Comparison of ENCODE assay signal across 7 cellular contexts in the genomic region with DNA sequence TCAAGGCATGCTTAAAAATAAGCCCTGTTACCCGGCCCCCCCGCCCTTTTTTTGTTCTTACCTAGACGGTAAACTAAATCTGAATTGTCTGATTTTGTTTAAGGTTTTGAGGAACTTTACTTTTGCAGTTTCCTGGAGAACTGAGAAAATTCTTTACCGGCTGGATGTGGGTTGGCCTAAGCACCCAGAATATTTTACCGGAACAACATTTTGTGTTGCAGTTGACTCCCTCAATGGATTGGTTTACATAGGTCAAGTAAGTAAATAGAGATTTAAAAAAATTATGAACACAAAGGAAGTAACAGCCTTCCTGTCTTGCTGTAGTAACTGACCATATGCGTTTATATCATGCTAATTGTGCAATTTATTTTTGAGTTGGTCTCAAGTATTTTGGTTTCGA. TPM values are rescaled to one million over a fixed set of nuclear protein-coding genes. Genes with fewer than 3 reads are reported as not detected.
DNase-seq lines count a peak whose midpoint lies in the region; ATAC-seq and TF ChIP-seq lines count a peak whose summit lies in the region.

No MANE protein-coding gene starts in this region.

- H3K27ac ChIP-seq in HCT116 (ENCODE audit: low read depth, low read length): no peak overlapping the region
- H3K27ac ChIP-seq in SJSA1: no peak overlapping the region
- H3K27ac ChIP-seq in skin epidermis: peak overlapping the region in 20 of 21 experiments; percentile 75 to 98 (median 88)

- no peak for ATAC-seq in HCT116
- ATAC-seq in omental fat pad (ENCODE audit: low FRiP score): no peak
- ATAC-seq in HG02885 (IDR thresholded peaks at IDR 0.05; ENCODE audit: poor library complexity, unreplicated experiment): no peak

- no peaks in the 10 kb centered on the region for H3K36me3 ChIP-seq in HCT116 (ENCODE audit: control insufficient read depth in 1 of 2, insufficient read depth in 2 of 2, low read length in 2 of 2)
- no peaks in the 10 kb centered on the region for H3K36me3 ChIP-seq in SJSA1

- intact Hi-C loops in HCT116 (cut with micrococcal nuclease): no loop called here

- CTCF ChIA-PET in HCT116 (lab: Charles Lee): no interaction called here

- no peaks in the 10 kb centered on the region for H3K9me3 ChIP-seq in HCT116 (ENCODE audit: control insufficient read depth in 1 of 2, insufficient read depth in 1 of 2, low read depth in 1 of 2, low read length in 2 of 2)
- H3K9me3 ChIP-seq in SJSA1 (replicated peaks): no peaks in the 10 kb centered on the region

- POLR2A ChIA-PET in HCT116 (lab: Charles Lee): no interaction called here

- no peaks in the 10 kb centered on the region for H4K20me1 ChIP-seq in HCT116 (ENCODE audit: insufficient read depth)

- TF ChIP-seq RAD21 in HCT116 (IDR thresholded peaks at IDR 0.05; ENCODE audit: low read depth): no peak

- H3K27me3 ChIP-seq in HCT116 (ENCODE audit: insufficient read depth, low read length) (no peaks in the 10 kb centered on the region), SJSA1 (replicated peaks) (no peaks in the 10 kb centered on the region)

- peak overlapping the region; percentile 73 for H3K9ac ChIP-seq in HCT116 (ENCODE audit: low read length)

- TF ChIP-seq CTCF in HCT116 (IDR thresholded peaks at IDR 0.05 in 2 of 3, conservative IDR thresholded peaks at IDR 0.05 in 1 of 3; ENCODE audit: borderline replicate concordance in 1 of 3, insufficient read depth in 1 of 3, low read depth in 2 of 3, low read length in 2 of 3) (no peak), fibroblast of mammary gland (conservative IDR thresholded peaks at IDR 0.05; ENCODE audit: control insufficient read depth, insufficient read depth, low read depth, low read length) (no peak), omental fat pad (IDR thresholded peaks at IDR 0.05) (no peak)

- RAD21 ChIA-PET in HCT116 (lab: Charles Lee; ENCODE audit: low non-redundant PET in 1 of 2, low total read pairs in 2 of 2, uncharacterized antibody in 2 of 2, unreplicated experiment in 2 of 2): no interaction called here

- H3K4me1 ChIP-seq in HCT116 (ENCODE audit: control insufficient read depth in 1 of 2, insufficient read depth in 2 of 2, low read length in 2 of 2): peaks cover 0 to 26% of the 10 kb centered on the region in 2 experiments; a peak in 3 of 4 replicates
- H3K4me1 ChIP-seq in SJSA1 (replicated peaks): peaks cover 7% of the 10 kb centered on the region; the same call in 1 of the 2 replicates

- peak overlapping the region; percentile 89 to 90 for H3K4me3 ChIP-seq in HCT116 (replicated peaks in 1 of 2; ENCODE audit: low read depth in 1 of 2, low read length in 2 of 2)
- peak overlapping the region; percentile 81 for H3K4me3 ChIP-seq in SJSA1
- peak overlapping the region; percentile 98 for H3K4me3 ChIP-seq in fibroblast of mammary gland (ENCODE audit: control insufficient read depth, low read depth, low read length)
- peak overlapping the region; percentile 53 to 98 (median 92) for H3K4me3 ChIP-seq in skin epidermis

- H2AFZ ChIP-seq in HCT116 (ENCODE audit: low read depth, low read length, poor library complexity, severe bottlenecking): no peak overlapping the region

- H3K79me2 ChIP-seq in HCT116 (ENCODE audit: insufficient read depth, low read length): peaks cover 40% of the 10 kb centered on the region

- no peak for TF ChIP-seq POLR2A in HCT116 (IDR thresholded peaks at IDR 0.05; ENCODE audit: borderline replicate concordance, extremely low read depth, insufficient read depth, insufficient read length)

- H3K4me2 ChIP-seq in HCT116 (ENCODE audit: low read length): peak overlapping the region; percentile 99

- no peaks in the 10 kb centered on the region for H3K9me2 ChIP-seq in HCT116 (ENCODE audit: insufficient read depth)

- DNase-seq in HCT116 (ENCODE audit: low read depth, low spot score) (no peak), SJSA1 (ENCODE audit: low read depth in 1 of 2, low spot score in 2 of 2) (no peak), fibroblast of mammary gland (ENCODE audit: low read depth) (no peak), germinal center (ENCODE audit: low spot score) (no peak), omental fat pad (ENCODE audit: low spot score) (no peak)

- BruUV-seq in HCT116 (replicated peaks; lab: Mats Ljungman, UMichigan): no TSS peak

TF ChIP-seq in HCT116, 20 proteins besides CTCF, POLR2A, EP300 and RAD21 (continues in another document):
- TF ChIP-seq SRF (IDR thresholded peaks at IDR 0.05; ENCODE audit: low read depth) (no peak), ZFX (IDR thresholded peaks at IDR 0.05) (no peak), YY1 (IDR thresholded peaks at IDR 0.05; ENCODE audit: extremely low read depth, insufficient replicate concordance, low read depth, low read length) (no peak), POLR2AphosphoS5 (IDR thresholded peaks at IDR 0.05; ENCODE audit: low read depth, low read length) (no peak), ELF1 (IDR thresholded peaks at IDR 0.05; ENCODE audit: borderline replicate concordance, low read depth) (no peak), ZNF274 (IDR thresholded peaks at IDR 0.05; ENCODE audit: low read depth, low read length) (no peak), EZH2 (IDR thresholded peaks at IDR 0.05) (no peak), CBX3 (IDR thresholded peaks at IDR 0.05; ENCODE audit: low read depth) (no peak), SIN3A (IDR thresholded peaks at IDR 0.05; ENCODE audit: low read depth) (no peak), CEBPB (IDR thresholded peaks at IDR 0.05; ENCODE audit: low read depth) (no peak), SP1 (IDR thresholded peaks at IDR 0.05; ENCODE audit: low read depth) (no peak), JUND (IDR thresholded peaks at IDR 0.05) (no peak), EGR1 (IDR thresholded peaks at IDR 0.05; ENCODE audit: low read depth) (no peak), TCF7L2 (IDR thresholded peaks at IDR 0.05; ENCODE audit: borderline replicate concordance, extremely low read depth, insufficient read depth, insufficient read length) (no peak), FOSL1 (IDR thresholded peaks at IDR 0.05; ENCODE audit: low read depth) (no peak)
- TF ChIP-seq, protein P1, sequence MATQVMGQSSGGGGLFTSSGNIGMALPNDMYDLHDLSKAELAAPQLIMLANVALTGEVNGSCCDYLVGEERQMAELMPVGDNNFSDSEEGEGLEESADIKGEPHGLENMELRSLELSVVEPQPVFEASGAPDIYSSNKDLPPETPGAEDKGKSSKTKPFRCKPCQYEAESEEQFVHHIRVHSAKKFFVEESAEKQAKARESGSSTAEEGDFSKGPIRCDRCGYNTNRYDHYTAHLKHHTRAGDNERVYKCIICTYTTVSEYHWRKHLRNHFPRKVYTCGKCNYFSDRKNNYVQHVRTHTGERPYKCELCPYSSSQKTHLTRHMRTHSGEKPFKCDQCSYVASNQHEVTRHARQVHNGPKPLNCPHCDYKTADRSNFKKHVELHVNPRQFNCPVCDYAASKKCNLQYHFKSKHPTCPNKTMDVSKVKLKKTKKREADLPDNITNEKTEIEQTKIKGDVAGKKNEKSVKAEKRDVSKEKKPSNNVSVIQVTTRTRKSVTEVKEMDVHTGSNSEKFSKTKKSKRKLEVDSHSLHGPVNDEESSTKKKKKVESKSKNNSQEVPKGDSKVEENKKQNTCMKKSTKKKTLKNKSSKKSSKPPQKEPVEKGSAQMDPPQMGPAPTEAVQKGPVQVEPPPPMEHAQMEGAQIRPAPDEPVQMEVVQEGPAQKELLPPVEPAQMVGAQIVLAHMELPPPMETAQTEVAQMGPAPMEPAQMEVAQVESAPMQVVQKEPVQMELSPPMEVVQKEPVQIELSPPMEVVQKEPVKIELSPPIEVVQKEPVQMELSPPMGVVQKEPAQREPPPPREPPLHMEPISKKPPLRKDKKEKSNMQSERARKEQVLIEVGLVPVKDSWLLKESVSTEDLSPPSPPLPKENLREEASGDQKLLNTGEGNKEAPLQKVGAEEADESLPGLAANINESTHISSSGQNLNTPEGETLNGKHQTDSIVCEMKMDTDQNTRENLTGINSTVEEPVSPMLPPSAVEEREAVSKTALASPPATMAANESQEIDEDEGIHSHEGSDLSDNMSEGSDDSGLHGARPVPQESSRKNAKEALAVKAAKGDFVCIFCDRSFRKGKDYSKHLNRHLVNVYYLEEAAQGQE (IDR thresholded peaks at IDR 0.05; ENCODE audit: low read depth): no peak
- TF ChIP-seq, protein P2, sequence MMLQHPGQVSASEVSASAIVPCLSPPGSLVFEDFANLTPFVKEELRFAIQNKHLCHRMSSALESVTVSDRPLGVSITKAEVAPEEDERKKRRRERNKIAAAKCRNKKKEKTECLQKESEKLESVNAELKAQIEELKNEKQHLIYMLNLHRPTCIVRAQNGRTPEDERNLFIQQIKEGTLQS (IDR thresholded peaks at IDR 0.05): no peak
- TF ChIP-seq, protein P3, sequence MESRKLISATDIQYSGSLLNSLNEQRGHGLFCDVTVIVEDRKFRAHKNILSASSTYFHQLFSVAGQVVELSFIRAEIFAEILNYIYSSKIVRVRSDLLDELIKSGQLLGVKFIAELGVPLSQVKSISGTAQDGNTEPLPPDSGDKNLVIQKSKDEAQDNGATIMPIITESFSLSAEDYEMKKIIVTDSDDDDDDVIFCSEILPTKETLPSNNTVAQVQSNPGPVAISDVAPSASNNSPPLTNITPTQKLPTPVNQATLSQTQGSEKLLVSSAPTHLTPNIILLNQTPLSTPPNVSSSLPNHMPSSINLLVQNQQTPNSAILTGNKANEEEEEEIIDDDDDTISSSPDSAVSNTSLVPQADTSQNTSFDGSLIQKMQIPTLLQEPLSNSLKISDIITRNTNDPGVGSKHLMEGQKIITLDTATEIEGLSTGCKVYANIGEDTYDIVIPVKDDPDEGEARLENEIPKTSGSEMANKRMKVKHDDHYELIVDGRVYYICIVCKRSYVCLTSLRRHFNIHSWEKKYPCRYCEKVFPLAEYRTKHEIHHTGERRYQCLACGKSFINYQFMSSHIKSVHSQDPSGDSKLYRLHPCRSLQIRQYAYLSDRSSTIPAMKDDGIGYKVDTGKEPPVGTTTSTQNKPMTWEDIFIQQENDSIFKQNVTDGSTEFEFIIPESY (IDR thresholded peaks at IDR 0.05; ENCODE audit: extremely low read depth, insufficient replicate concordance, low read length): no peak
- TF ChIP-seq, protein P4, sequence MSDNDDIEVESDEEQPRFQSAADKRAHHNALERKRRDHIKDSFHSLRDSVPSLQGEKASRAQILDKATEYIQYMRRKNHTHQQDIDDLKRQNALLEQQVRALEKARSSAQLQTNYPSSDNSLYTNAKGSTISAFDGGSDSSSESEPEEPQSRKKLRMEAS (IDR thresholded peaks at IDR 0.05): no peak

RNA-seq across cellular contexts. Expression of a gene that starts 0.8 kb away (rescaled TPM):
- total RNA-seq in HCT116 (2021; ENCODE audit: unreplicated experiment): 7.2 TPM
- 2.8 and 3.8 TPM in 2 replicates for polyA plus RNA-seq in HCT116 (2012)
- total RNA-seq in SJSA1 (2014; rRNA removed; shearing (Covaris generic)): 4.9 and 6.7 TPM in 2 replicates
- 10 to 100 TPM; 18.4 to 25.2 (median 23.3) TPM for total RNA-seq in omental fat pad

RNA-seq across cellular contexts. Expression of a gene that starts 1.1 kb away (rescaled TPM):
- 33.5 TPM for total RNA-seq in HCT116 (2021; ENCODE audit: unreplicated experiment)
- polyA plus RNA-seq in HCT116 (2012): 11.0 and 13.3 TPM in 2 replicates
- total RNA-seq in SJSA1 (2014; rRNA removed; shearing (Covaris generic)): 3.1 and 13.0 TPM in 2 replicates
- total RNA-seq in omental fat pad: 10 to 100 TPM in 3 of 4 donors, 1 to 10 TPM in 1; 8.4 to 28.6 (median 20.9) TPM

RNA-seq across cellular contexts. Expression of a gene that starts 48.4 kb away (rescaled TPM):
- total RNA-seq in HCT116 (2021; ENCODE audit: unreplicated experiment) (not detected), omental fat pad (not detected)
- not detected in 2 replicates for polyA plus RNA-seq in HCT116 (2012)
- not detected in 2 replicates for total RNA-seq in SJSA1 (2014; rRNA removed; shearing (Covaris generic))

Comparison
In these comparisons a context has a peak if more than half of its experiments do, and no peak if none do; other contexts are left out.
1. H3K27ac ChIP-seq: peak in skin epidermis (20 of 21); none in HCT116 (single experiment) and SJSA1 (single experiment).
2. Peak in every context shown above with its lines, with median percentiles within 50 percentile points of each other: H3K4me3 ChIP-seq.